ENCODE assay signal across 1 cellular context in genomic region chr7:84848219-84848973, GRCh38.
TF ChIP-seq lines count a peak whose summit lies in the region.

No MANE protein-coding gene starts in this region.

TF ChIP-seq in K562, 482 proteins besides CTCF, POLR2A, EP300 and RAD21:
- TF ChIP-seq ARID4B (CRISPR knock-in tag; IDR thresholded peaks at IDR 0.05) (no peak), CEBPB (tag; IDR thresholded peaks at IDR 0.05) (peak; percentile 64), EP400 (IDR thresholded peaks at IDR 0.05) (peak; percentile 43; the same call in 1 of the 2 replicates), HMGXB4 (CRISPR knock-in tag; IDR thresholded peaks at IDR 0.05) (no peak), DMBX1 (CRISPR knock-in tag; IDR thresholded peaks at IDR 0.05; ENCODE audit: borderline replicate concordance) (no peak), BRF2 (IDR thresholded peaks at IDR 0.05; ENCODE audit: borderline replicate concordance, insufficient read depth, insufficient read length) (no peak), CEBPG (CRISPR knock-in tag; IDR thresholded peaks at IDR 0.05) (no peak), CEBPG (tag; conservative IDR thresholded peaks at IDR 0.05 in 1 of 2, IDR thresholded peaks at IDR 0.05 in 1 of 2) (peak; percentile 69 to 74), HBP1 (CRISPR knock-in tag; IDR thresholded peaks at IDR 0.05) (no peak), ZFP30 (CRISPR knock-in tag; IDR thresholded peaks at IDR 0.05; ENCODE audit: borderline replicate concordance) (no peak), DLX4 (CRISPR knock-in tag; IDR thresholded peaks at IDR 0.05) (no peak), NFIC (IDR thresholded peaks at IDR 0.05) (no peak)
